1 cellular context compared by ENCODE assay signal in genomic region chr9:91416086-91416712, GRCh38.
TF ChIP-seq lines count a peak whose summit lies in the region.

No MANE protein-coding gene starts in this region.

TF ChIP-seq in HCT116, 20 proteins besides CTCF, POLR2A, EP300 and RAD21 (continued from another document):
- TF ChIP-seq JUND (IDR thresholded peaks at IDR 0.05) (peak; percentile 36), ELF1 (IDR thresholded peaks at IDR 0.05; ENCODE audit: borderline replicate concordance, low read depth) (no peak)
